ENCODE assay signal across 23 cellular contexts in the genomic region with DNA sequence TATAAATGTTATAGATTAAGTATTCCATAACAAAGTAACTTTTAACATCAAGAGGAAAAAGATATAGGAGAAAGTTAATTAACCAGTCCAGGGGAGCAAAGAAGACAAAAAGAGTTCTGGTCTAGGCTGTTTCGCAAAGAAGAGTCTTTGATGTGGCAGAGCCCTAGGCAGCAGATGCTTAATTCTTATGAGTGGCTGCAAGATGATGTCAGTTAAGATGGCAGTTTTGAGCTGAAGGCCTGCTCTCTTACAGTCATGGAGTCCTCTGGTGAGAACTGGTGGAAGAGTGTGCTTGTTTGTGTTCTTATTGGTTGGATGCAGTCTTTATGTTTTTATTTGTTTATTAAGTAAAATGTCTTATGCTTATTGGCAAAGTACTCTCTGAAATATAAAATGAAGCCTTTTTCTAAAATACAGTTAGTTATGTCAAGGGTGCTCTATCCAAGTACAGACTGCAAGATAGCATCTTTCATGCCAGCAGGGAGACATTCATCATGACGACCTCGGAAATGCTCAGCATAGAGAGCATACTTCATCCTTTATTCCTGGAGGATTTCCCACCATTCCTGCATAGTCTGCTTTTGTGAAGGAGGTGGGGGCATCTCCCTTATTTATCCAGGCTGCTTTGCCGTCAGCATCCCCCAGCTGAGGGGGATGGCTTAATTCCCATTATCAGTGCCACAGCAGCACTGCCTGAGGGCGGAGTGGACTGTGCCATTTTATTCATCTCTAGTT. TPM values are rescaled to one million over a fixed set of nuclear protein-coding genes. Genes with fewer than 3 reads are reported as not detected.
"Had no signal": no experiment of that assay in that cellular context is flagged by ENCODE, and none has a peak within 500 bp of the region (broad histone marks: within the 10 kb centered on the region; RNA-seq: fewer than 3 reads in every experiment).

No MANE protein-coding gene starts in this region.

- H3K27me3 Mint-ChIP-seq: activated CD4-positive, alpha-beta T cell treated with anti-CD3 and anti-CD28 coated beads, Interleukin-2, amount 10 ng/mL, durations not matched to agents 7 days and 5 days had no signal

- H3K4me3 ChIP-seq: adrenal gland, cardiac muscle cell, MG63 had no signal

- H3K27me3 ChIP-seq: adrenal gland, cardiac muscle cell, MG63 had no signal

- H3K9me3 Mint-ChIP-seq: activated CD4-positive, alpha-beta memory T cell treated with anti-CD3 and anti-CD28 coated beads, Interleukin-2, amount 10 ng/mL, durations not matched to agents 7 days and 5 days; activated CD4-positive, alpha-beta T cell treated with anti-CD3 and anti-CD28 coated beads, Interleukin-2, amount 10 ng/mL, durations not matched to agents 7 days and 5 days had no signal

- H3K27ac Mint-ChIP-seq: activated CD4-positive, alpha-beta memory T cell treated with anti-CD3 and anti-CD28 coated beads, Interleukin-2, amount 10 ng/mL, durations not matched to agents 7 days and 5 days; activated CD4-positive, alpha-beta T cell treated with anti-CD3 and anti-CD28 coated beads, Interleukin-2, amount 10 ng/mL, durations not matched to agents 7 days and 5 days; activated naive CD8-positive, alpha-beta T cell treated with anti-CD3 and anti-CD28 coated beads, Interleukin-2, amount 10 ng/mL, durations not matched to agents 7 days and 5 days; brain had no signal

- H3K4me3 Mint-ChIP-seq: activated CD4-positive, alpha-beta memory T cell treated with anti-CD3 and anti-CD28 coated beads, Interleukin-2, amount 10 ng/mL, durations not matched to agents 7 days and 5 days; activated CD4-positive, alpha-beta T cell treated with anti-CD3 and anti-CD28 coated beads, Interleukin-2, amount 10 ng/mL, durations not matched to agents 7 days and 5 days; activated naive CD8-positive, alpha-beta T cell treated with anti-CD3 and anti-CD28 coated beads, Interleukin-2, amount 10 ng/mL, durations not matched to agents 7 days and 5 days; brain had no signal

- DNase-seq: activated CD4-positive, alpha-beta memory T cell treated with anti-CD3 and anti-CD28 coated beads, Interleukin-2, amount 10 ng/mL, durations not matched to agents 7 days and 5 days; activated CD4-positive, alpha-beta T cell treated with anti-CD3 and anti-CD28 coated beads, Interleukin-2, amount 10 ng/mL, durations not matched to agents 7 days and 5 days; activated CD4-positive, CD25-positive, alpha-beta regulatory T cell; activated CD8-positive, alpha-beta memory T cell treated with anti-CD3 and anti-CD28 coated beads, Interleukin-2, amount 50 U/mL, for 4 hours; activated naive CD4-positive, alpha-beta T cell treated with anti-CD3 and anti-CD28 coated beads, Interleukin-2, amount 50 U/mL, for 16 hours; activated naive CD8-positive, alpha-beta T cell treated with anti-CD3 and anti-CD28 coated beads, Interleukin-2, amount 10 ng/mL, durations not matched to agents 7 days and 5 days; activated T-cell treated with anti-CD3 and anti-CD28 coated beads, Interleukin-2, amount 50 U/mL, for 1 hour; adrenal gland; aorta; MG63; MV-4-11; NCI-H1092 treated with DMSO at 0.1 percent for 48 hours; NCI-H1417 treated with DMSO at 0.1 percent for 48 hours; NCI-H1694 treated with DMSO at 0.1 percent for 48 hours; NCI-H2029 treated with DMSO at 0.1 percent for 48 hours; NCI-H345; NCI-H510A; SIG-M5; T-helper 1 cell had no signal

- H3K9me3 ChIP-seq: adrenal gland, MG63 had no signal

- H3K27ac ChIP-seq: adrenal gland, cardiac muscle cell, VCaP had no signal

- H3K36me3 ChIP-seq: adrenal gland, cardiac muscle cell, MG63 had no signal

- H3K4me1 Mint-ChIP-seq: activated CD4-positive, alpha-beta memory T cell treated with anti-CD3 and anti-CD28 coated beads, Interleukin-2, amount 10 ng/mL, durations not matched to agents 7 days and 5 days; activated CD4-positive, alpha-beta T cell treated with anti-CD3 and anti-CD28 coated beads, Interleukin-2, amount 10 ng/mL, durations not matched to agents 7 days and 5 days; activated naive CD8-positive, alpha-beta T cell treated with anti-CD3 and anti-CD28 coated beads, Interleukin-2, amount 10 ng/mL, durations not matched to agents 7 days and 5 days had no signal

- H3K36me3 Mint-ChIP-seq: activated naive CD8-positive, alpha-beta T cell treated with anti-CD3 and anti-CD28 coated beads, Interleukin-2, amount 10 ng/mL, durations not matched to agents 7 days and 5 days; brain had no signal

- H3K4me1 ChIP-seq: adrenal gland had no signal

RNA-seq across cellular contexts. Expression of gene SERPINE2, which starts 38.9 kb away (rescaled TPM):
- total RNA-seq: OCI-LY7 had no signal
